ENCODE assay signal across 8 cellular contexts in the genomic region with DNA sequence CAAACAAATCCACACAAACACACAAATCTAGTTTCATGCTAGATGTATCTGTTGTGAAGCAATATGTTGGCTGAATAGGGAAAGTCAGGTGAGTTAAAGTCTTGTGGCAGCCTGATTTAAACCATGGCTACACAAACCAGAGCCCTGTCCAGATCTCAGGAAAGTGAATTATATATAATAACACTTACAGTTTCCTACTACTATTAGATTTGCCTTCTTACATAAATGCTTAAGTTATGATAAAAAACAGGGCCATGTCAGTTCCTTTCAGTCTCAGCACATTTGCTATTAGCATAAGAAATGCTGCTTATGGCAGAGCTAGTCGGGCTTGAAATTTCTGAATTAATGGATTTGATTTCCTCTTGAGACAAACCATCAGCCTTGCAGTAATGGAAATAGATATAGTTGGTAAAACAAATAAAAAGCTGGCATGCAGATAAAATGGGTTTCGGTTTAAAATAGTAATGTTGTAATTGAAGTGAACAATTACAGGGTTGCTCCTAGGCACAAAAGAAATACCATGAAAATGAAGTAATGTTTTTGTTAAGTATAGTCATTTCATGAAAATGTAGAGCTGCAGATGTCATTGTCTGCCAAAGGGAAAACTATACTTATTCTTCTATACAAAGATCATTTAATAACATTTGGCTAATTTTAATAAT.
DNase-seq lines count a peak whose midpoint lies in the region; ATAC-seq and TF ChIP-seq lines count a peak whose summit lies in the region.

No MANE protein-coding gene starts in this region.

- H3K36me3 Mint-ChIP-seq in CD8-positive, alpha-beta memory T cell = no peaks in the 10 kb centered on the region

- no peaks in the 10 kb centered on the region for H3K4me1 Mint-ChIP-seq in CD8-positive, alpha-beta memory T cell

- H3K9me3 ChIP-seq in esophagus (ENCODE audit: control insufficient read depth in 2 of 2, insufficient read depth in 1 of 2, low read depth in 1 of 2, low read length in 1 of 2) (no peaks in the 10 kb centered on the region), psoas muscle (peaks cover 8% of the 10 kb centered on the region)
- no peaks in the 10 kb centered on the region for H3K9me3 ChIP-seq in CD8-positive, alpha-beta memory T cell (ENCODE audit: low read length)

- peak overlapping the region; percentile 21 to 53 for H3K27ac ChIP-seq in esophagus (ENCODE audit: low read depth in 2 of 2, low read length in 1 of 2)
- peak overlapping the region; percentile 43 for H3K27ac ChIP-seq in psoas muscle
- H3K27ac ChIP-seq in CD8-positive, alpha-beta memory T cell (ENCODE audit: low read depth, low read length) = no peak overlapping the region

- DNase-seq in GM03348 (ENCODE audit: low spot score) (peak; percentile 36), NCI-H748 treated with DMSO at 0.1 percent for 48 hours (lab: John Stamatoyannopoulos, UW) (peak; percentile 46), psoas muscle (no peak), middle frontal gyrus (ENCODE audit: extremely low spot score, low spot score) (no peak), NCI-H82 (lab: John Stamatoyannopoulos, UW) (no peak)
- DNase-seq in CD8-positive, alpha-beta memory T cell = no peak

- ATAC-seq in psoas muscle (no peak), HG03432 (IDR thresholded peaks at IDR 0.05; ENCODE audit: unreplicated experiment) (no peak)

- 19% methylated on average over 2 of the region's 2 CpGs for WGBS in esophagus, 2 donors
- 33 to 49% (median 34%) methylated on average over 2 of the region's 2 CpGs for WGBS in psoas muscle, 3 donors

- no peak overlapping the region for H3K4me3 ChIP-seq in esophagus (ENCODE audit: low read depth in 1 of 2, low read length in 2 of 2)
- no peak overlapping the region for H3K4me3 ChIP-seq in psoas muscle
- no peak overlapping the region for H3K4me3 ChIP-seq in CD8-positive, alpha-beta memory T cell (ENCODE audit: low read length)

- no peak overlapping the region for H3K27ac Mint-ChIP-seq in CD8-positive, alpha-beta memory T cell

- CTCF ChIA-PET in CD8-positive, alpha-beta memory T cell (lab: Charles Lee) = no interaction called here

- H3K27me3 ChIP-seq in esophagus (ENCODE audit: control insufficient read depth in 1 of 2, insufficient read depth in 2 of 2, low read length in 2 of 2) = no peaks in the 10 kb centered on the region
- no peaks in the 10 kb centered on the region for H3K27me3 ChIP-seq in psoas muscle (ENCODE audit: insufficient read depth in 3 of 3, low read length in 2 of 3)
- no peaks in the 10 kb centered on the region for H3K27me3 ChIP-seq in CD8-positive, alpha-beta memory T cell (ENCODE audit: insufficient read depth, low read length, poor library complexity, severe bottlenecking)

- H3K4me1 ChIP-seq in esophagus (ENCODE audit: control insufficient read depth in 2 of 2, insufficient read depth in 2 of 2, low read length in 1 of 2) (peaks cover 0 to 2% of the 10 kb centered on the region in 2 donors), psoas muscle (peaks cover 24% of the 10 kb centered on the region)
- H3K4me1 ChIP-seq in CD8-positive, alpha-beta memory T cell (ENCODE audit: insufficient read depth, low read length) = no peaks in the 10 kb centered on the region

- H3K36me3 ChIP-seq in esophagus (ENCODE audit: control insufficient read depth in 2 of 2, insufficient read depth in 2 of 2, low read length in 1 of 2) = no peaks in the 10 kb centered on the region
- H3K36me3 ChIP-seq in psoas muscle (ENCODE audit: insufficient read depth in 1 of 2, low read depth in 1 of 2) = no peaks in the 10 kb centered on the region
- H3K36me3 ChIP-seq in CD8-positive, alpha-beta memory T cell (ENCODE audit: insufficient read depth, low read length) = no peaks in the 10 kb centered on the region

- intact Hi-C loops in psoas muscle (cut with DNase I) = loop anchor here in 1 of 2 donors (5.0 kb wide), 1 partner anchor 67 kb away; no protein-coding TSS in a partner anchor

- no peak overlapping the region for H3K4me3 Mint-ChIP-seq in CD8-positive, alpha-beta memory T cell

- no peaks in the 10 kb centered on the region for H3K27me3 Mint-ChIP-seq in CD8-positive, alpha-beta memory T cell

- no peak for TF ChIP-seq CTCF in psoas muscle (IDR thresholded peaks at IDR 0.05)

- peaks cover 0 to 5% (median 0%) of the 10 kb centered on the region in 5 donors for H3K9me3 Mint-ChIP-seq in CD8-positive, alpha-beta memory T cell

- POLR2A ChIA-PET in CD8-positive, alpha-beta memory T cell (lab: Charles Lee) = no interaction called here

Comparison
In these comparisons a context has a peak if more than half of its experiments do, and no peak if none do; other contexts are left out.
1. DNase-seq: peak in GM03348 (single experiment) and NCI-H748 treated with DMSO at 0.1 percent for 48 hours (single experiment); none in psoas muscle (0 of 2), middle frontal gyrus (single experiment), CD8-positive, alpha-beta memory T cell (0 of 5) and NCI-H82 (single experiment).